In genomic region chr7:129825005-129825553, GRCh38 we compare ENCODE assay signal across 8 cellular contexts.
DNase-seq lines count a peak whose midpoint lies in the region; ATAC-seq lines count a peak whose summit lies in the region.

No MANE protein-coding gene starts in this region.

- H3K27ac ChIP-seq in cingulate gyrus (ENCODE audit: low read depth, low read length): peak overlapping the region; percentile 19

- ATAC-seq in HG02588 (IDR thresholded peaks at IDR 0.05; ENCODE audit: unreplicated experiment): peak; percentile 45

- DNase-seq in activated naive CD4-positive, alpha-beta T cell treated with Interleukin-2 at 50 U/mL for 16 hours: peak; percentile 14
- DNase-seq in activated naive CD4-positive, alpha-beta T cell treated with anti-CD3 and anti-CD28 coated beads, Interleukin-2, amount 50 U/mL, for 16 hours: no peak
- peak; percentile 97 for DNase-seq in NCI-H1092 treated with DMSO at 0.1 percent for 48 hours (lab: John Stamatoyannopoulos, UW)
- DNase-seq in SW480 (ENCODE audit: low spot score): peak; percentile 98
- DNase-seq in left kidney (ENCODE audit: low read depth, low spot score): peak; percentile 89
- DNase-seq in stimulated activated CD8-positive, alpha-beta memory T cell treated with anti-CD3 and anti-CD28 coated beads, Interleukin-15, amount 100 ng/mL, for 48 hours (ENCODE audit: low read depth in 2 of 2): peak; percentile 32 to 34
